Comparison of ENCODE assay signal across 1 cellular context in the genomic region with DNA sequence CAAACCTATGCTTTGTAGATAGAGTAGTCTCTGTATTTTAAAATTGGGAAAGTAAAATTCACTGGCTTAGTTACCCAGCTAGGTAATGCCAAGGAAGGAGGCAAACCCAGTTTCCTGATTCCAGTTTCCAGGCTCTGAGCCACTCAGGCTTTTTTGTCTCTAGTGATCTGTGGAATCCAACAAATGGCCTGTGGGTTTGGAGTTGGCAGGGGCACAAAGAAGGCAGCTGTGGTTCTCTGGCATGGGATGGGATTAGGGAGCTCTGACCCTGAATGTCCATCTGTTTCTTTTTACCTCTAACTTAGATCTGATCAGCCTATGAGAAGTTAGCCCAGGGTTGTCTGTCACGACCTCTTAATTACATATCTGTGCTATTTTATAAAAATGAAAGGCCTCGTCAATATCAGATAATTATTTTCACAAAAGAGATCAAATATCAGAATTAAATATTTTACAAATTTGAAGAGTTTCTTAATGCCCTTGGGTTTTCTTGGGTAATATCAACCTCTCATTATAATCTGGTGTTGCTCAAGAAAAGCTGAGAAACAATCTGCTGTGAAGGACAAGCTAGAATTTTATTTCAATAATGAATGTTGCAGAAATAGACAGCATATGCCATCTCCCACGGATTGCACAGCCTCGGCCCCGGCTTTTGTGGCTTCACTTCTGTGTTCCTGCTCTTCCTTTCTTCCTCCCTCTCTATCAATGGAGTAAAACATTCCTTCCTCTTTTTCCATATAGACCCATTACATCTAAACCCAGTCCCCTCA.
TF ChIP-seq lines count a peak whose summit lies in the region.

No MANE protein-coding gene starts in this region.

TF ChIP-seq in H1, 55 proteins besides CTCF, POLR2A, EP300 and RAD21 (continued from another document):
- no peak for TF ChIP-seq GABPA (IDR thresholded peaks at IDR 0.05; ENCODE audit: borderline replicate concordance, insufficient read depth, low read length)
- TF ChIP-seq RFX5 (IDR thresholded peaks at IDR 0.05; ENCODE audit: borderline replicate concordance, low read depth, low read length): no peak
- TF ChIP-seq SUZ12 (IDR thresholded peaks at IDR 0.05; ENCODE audit: low read length): no peak
- TF ChIP-seq POLR2AphosphoS5 (IDR thresholded peaks at IDR 0.05; ENCODE audit: low read depth, low read length): no peak
- TF ChIP-seq JUND (IDR thresholded peaks at IDR 0.05; ENCODE audit: low read length): no peak
- no peak for TF ChIP-seq SIRT6 (IDR thresholded peaks at IDR 0.05; ENCODE audit: low read length)
- no peak for TF ChIP-seq SP2 (IDR thresholded peaks at IDR 0.05; ENCODE audit: low read length)
TF ChIP-seq in H1: peak in this region for 0.
